Comparison of ENCODE assay signal across 22 cellular contexts in genomic region chr16:74562117-74562516, GRCh38.
"Had no signal": no experiment of that assay in that cellular context is flagged by ENCODE, and none has a peak within 500 bp of the region (broad histone marks: within the 10 kb centered on the region; RNA-seq: fewer than 3 reads in every experiment).

No MANE protein-coding gene starts in this region.

- H3K36me3 ChIP-seq: stomach, vagina had no signal

- DNase-seq: activated CD4-positive, alpha-beta T cell treated with anti-CD3 and anti-CD28 coated beads, Interleukin-2, amount 50 U/mL, for 1 hour; activated CD4-positive, CD25-positive, alpha-beta regulatory T cell; activated CD8-positive, alpha-beta memory T cell treated with anti-CD3 and anti-CD28 coated beads for 24 hours; activated CD8-positive, alpha-beta memory T cell treated with anti-CD3 and anti-CD28 coated beads, Interleukin-2, amount 50 U/mL, for 48 hours; activated gamma-delta T cell treated with Interleukin-2 at 50 U/mL for 16 hours; foreskin fibroblast; glutamatergic neuron; hippocampal formation; left cardiac atrium; mesenchymal stem cell; mucosa of descending colon; naive B cell; posterior cingulate gyrus; stimulated activated CD4-positive, alpha-beta T cell treated with anti-CD3 and anti-CD28 coated beads, Interleukin-12 subunit alpha, Interleukin-12 subunit beta, amount 100 ng/mL, for 4 hours; stimulated activated CD4-positive, alpha-beta T cell treated with anti-CD3 and anti-CD28 coated beads, Interleukin-1b, Interleukin-23, amount 100 ng/mL, for 48 hours; stomach; T-helper 1 cell; T1000; trophoblast cell had no signal

- H3K9me3 ChIP-seq: mucosa of descending colon, stomach, vagina had no signal

- H3K27ac ChIP-seq: stomach, vagina had no signal

- H3K4me3 ChIP-seq: mucosa of descending colon, stomach, vagina had no signal

- H3K4me3 Mint-ChIP-seq: naive B cell had no signal

- H3K27ac Mint-ChIP-seq: activated naive CD4-positive, alpha-beta T cell treated with anti-CD3 and anti-CD28 coated beads, Interleukin-2, amount 50 U/mL, for 72 hours had no signal

- H3K27me3 ChIP-seq: stomach, vagina had no signal

- H3K9me3 Mint-ChIP-seq: activated naive CD4-positive, alpha-beta T cell treated with anti-CD3 and anti-CD28 coated beads, Interleukin-2, amount 50 U/mL, for 72 hours; naive B cell had no signal

- FAIRE-seq: islet of Langerhans had no signal

- H3K27me3 Mint-ChIP-seq: naive B cell had no signal

- ATAC-seq: left cardiac atrium, mucosa of descending colon had no signal

- H3K36me3 Mint-ChIP-seq: naive B cell had no signal
